ENCODE assay signal across 1 cellular context in genomic region chr6:28118217-28118616, GRCh38.
A peak's percentile ranks its signal among the peaks of the same experiment; 100 is the strongest.
TF ChIP-seq lines count a peak whose summit lies in the region.

No MANE protein-coding gene starts in this region.

TF ChIP-seq in HepG2, 621 proteins besides CTCF, POLR2A, EP300 and RAD21:
- TF ChIP-seq SRSF9 (IDR thresholded peaks at IDR 0.05; ENCODE audit: borderline replicate concordance, insufficient read depth, low read depth, low read length, poor library complexity, severe bottlenecking) (no peak), HNRNPK (IDR thresholded peaks at IDR 0.05; ENCODE audit: low read depth, low read length, poor library complexity, severe bottlenecking) (peak; percentile 40)
